In genomic region chr6:37321101-37321500, GRCh38 we compare ENCODE assay signal across 21 cellular contexts. TPM values are rescaled to one million over a fixed set of nuclear protein-coding genes. Genes with fewer than 3 reads are reported as not detected.
DNase-seq lines count a peak whose midpoint lies in the region; ATAC-seq and TF ChIP-seq lines count a peak whose summit lies in the region.
"Had no signal": no experiment of that assay in that cellular context is flagged by ENCODE, and none has a peak within 500 bp of the region (broad histone marks: within the 10 kb centered on the region; RNA-seq: fewer than 3 reads in every experiment).

No MANE protein-coding gene starts in this region.

- TF ChIP-seq CTCF in WERI-Rb-1 (IDR thresholded peaks at IDR 0.05; ENCODE audit: low read depth, low read length): no peak
- no peak for TF ChIP-seq CTCF in esophagus squamous epithelium (IDR thresholded peaks at IDR 0.05)

- no peaks in the 10 kb centered on the region for H3K9me3 ChIP-seq in WERI-Rb-1 (ENCODE audit: severe bottlenecking)
- no peaks in the 10 kb centered on the region for H3K9me3 ChIP-seq in esophagus squamous epithelium
- H3K9me3 ChIP-seq in aorta (ENCODE audit: control insufficient read depth, low read length): no peaks in the 10 kb centered on the region
- H3K9me3 ChIP-seq: prostate gland, upper lobe of left lung had no signal

- H3K36me3 ChIP-seq in WERI-Rb-1 (peaks cover 49% of the 10 kb centered on the region), esophagus squamous epithelium (peaks cover 4 to 68% (median 5%) of the 10 kb centered on the region in 3 donors), aorta (ENCODE audit: control insufficient read depth in 1 of 2, insufficient read depth in 2 of 2, low read length in 1 of 2) (peaks cover 0 to 12% of the 10 kb centered on the region in 2 donors)

- H3K27me3 ChIP-seq in WERI-Rb-1 (ENCODE audit: insufficient read depth, low read depth, severe bottlenecking): no peaks in the 10 kb centered on the region
- H3K27me3 ChIP-seq in esophagus squamous epithelium: no peaks in the 10 kb centered on the region
- no peaks in the 10 kb centered on the region for H3K27me3 ChIP-seq in aorta (ENCODE audit: control insufficient read depth in 1 of 2, insufficient read depth in 2 of 2, low read length in 1 of 2)
- H3K27me3 ChIP-seq: upper lobe of left lung had no signal

- H3K27me3 Mint-ChIP-seq in activated T-cell treated with anti-CD3 and anti-CD28 coated beads, Interleukin-2, amount 50 U/mL, for 24 hours: no peaks in the 10 kb centered on the region
- H3K27me3 Mint-ChIP-seq: activated naive CD8-positive, alpha-beta T cell; B cell had no signal

- peaks cover 24% of the 10 kb centered on the region for H3K36me3 Mint-ChIP-seq in activated T-cell treated with anti-CD3 and anti-CD28 coated beads, Interleukin-2, amount 50 U/mL, for 24 hours (ENCODE audit: low read depth)
- peaks cover 16% of the 10 kb centered on the region for H3K36me3 Mint-ChIP-seq in stimulated activated effector memory CD8-positive, alpha-beta T cell treated with anti-CD3 and anti-CD28 coated beads, Interleukin-12 subunit alpha, Interleukin-12 subunit beta, amount 100 ng/mL, for 72 hours
- H3K36me3 Mint-ChIP-seq: activated naive CD8-positive, alpha-beta T cell had no signal

- ATAC-seq in stimulated activated effector memory CD8-positive, alpha-beta T cell treated with anti-CD3 and anti-CD28 coated beads, Interleukin-12 subunit alpha, Interleukin-12 subunit beta, amount 100 ng/mL, for 72 hours: no peak
- ATAC-seq in HG02885 (IDR thresholded peaks at IDR 0.05; ENCODE audit: poor library complexity, unreplicated experiment) (no peak), aorta (ENCODE audit: low FRiP score) (no peak)
- ATAC-seq: GM23338, K562 had no signal

- peaks cover 22% of the 10 kb centered on the region for H3K4me1 Mint-ChIP-seq in activated T-cell treated with anti-CD3 and anti-CD28 coated beads, Interleukin-2, amount 50 U/mL, for 24 hours (ENCODE audit: low read depth)
- peaks cover 21% of the 10 kb centered on the region for H3K4me1 Mint-ChIP-seq in stimulated activated effector memory CD8-positive, alpha-beta T cell treated with anti-CD3 and anti-CD28 coated beads, Interleukin-12 subunit alpha, Interleukin-12 subunit beta, amount 100 ng/mL, for 72 hours

- DNase-seq in activated T-cell treated with anti-CD3 and anti-CD28 coated beads, Interleukin-2, amount 50 U/mL, for 24 hours: no peak
- no peak for DNase-seq in activated T-cell treated with anti-CD3 and anti-CD28 coated beads for 4 hours
- DNase-seq in WERI-Rb-1: peak; percentile 61
- no peak for DNase-seq in esophagus squamous epithelium (lab: John Stamatoyannopoulos, UW)
- DNase-seq in stimulated activated effector memory CD8-positive, alpha-beta T cell treated with anti-CD3 and anti-CD28 coated beads, Interleukin-12 subunit alpha, Interleukin-12 subunit beta, amount 100 ng/mL, for 72 hours (ENCODE audit: low spot score in 2 of 2): no peak
- DNase-seq in aorta: no peak
- no peak for DNase-seq in NCI-H510A (lab: John Stamatoyannopoulos, UW)
- DNase-seq: activated CD4-positive, alpha-beta T cell treated with anti-CD3 and anti-CD28 coated beads for 48 hours; COR-L47; endodermal cell; HFFc6; kidney; mammary epithelial cell; NCI-H1105 treated with DMSO at 0.1 percent for 48 hours; upper lobe of left lung had no signal

- H3K9me3 Mint-ChIP-seq in activated T-cell treated with anti-CD3 and anti-CD28 coated beads, Interleukin-2, amount 50 U/mL, for 24 hours: no peaks in the 10 kb centered on the region
- no peaks in the 10 kb centered on the region for H3K9me3 Mint-ChIP-seq in stimulated activated effector memory CD8-positive, alpha-beta T cell treated with anti-CD3 and anti-CD28 coated beads, Interleukin-12 subunit alpha, Interleukin-12 subunit beta, amount 100 ng/mL, for 72 hours
- H3K9me3 Mint-ChIP-seq: endodermal cell, GM23338, HFFc6 had no signal

- no peak for TF ChIP-seq POLR2A in esophagus squamous epithelium (IDR thresholded peaks at IDR 0.05)

- intact Hi-C loops in esophagus squamous epithelium (cut with DNase I): no loop called here
- intact Hi-C loops in aorta (cut with DNase I): loop anchor here (10.0 kb wide), 1 partner anchor 374 kb away; the partner anchor contains the start of gene MDGA1 (in 2 of the 2)

- H3K4me3 Mint-ChIP-seq in activated T-cell treated with anti-CD3 and anti-CD28 coated beads, Interleukin-2, amount 50 U/mL, for 24 hours: no peak overlapping the region
- no peak overlapping the region for H3K4me3 Mint-ChIP-seq in stimulated activated effector memory CD8-positive, alpha-beta T cell treated with anti-CD3 and anti-CD28 coated beads, Interleukin-12 subunit alpha, Interleukin-12 subunit beta, amount 100 ng/mL, for 72 hours
- H3K4me3 Mint-ChIP-seq: activated naive CD8-positive, alpha-beta T cell; B cell; endodermal cell; GM23338; HFFc6 had no signal

- peak overlapping the region; percentile 10 for H3K27ac Mint-ChIP-seq in activated T-cell treated with anti-CD3 and anti-CD28 coated beads, Interleukin-2, amount 50 U/mL, for 24 hours
- H3K27ac Mint-ChIP-seq in stimulated activated effector memory CD8-positive, alpha-beta T cell treated with anti-CD3 and anti-CD28 coated beads, Interleukin-12 subunit alpha, Interleukin-12 subunit beta, amount 100 ng/mL, for 72 hours: peak overlapping the region; percentile 72
- H3K27ac Mint-ChIP-seq: B cell, GM23338 had no signal

- H3K27ac ChIP-seq in WERI-Rb-1: peak overlapping the region; percentile 80
- peak overlapping the region in 3 of 4 donors; percentile 52 to 77 (median 75) for H3K27ac ChIP-seq in esophagus squamous epithelium
- H3K27ac ChIP-seq in aorta (ENCODE audit: low read depth in 1 of 2, low read length in 2 of 2): no peak overlapping the region
- H3K27ac ChIP-seq: prostate gland, upper lobe of left lung had no signal

- H3K4me1 ChIP-seq in esophagus squamous epithelium (peaks cover 0 to 70% (median 9%) of the 10 kb centered on the region in 3 donors), aorta (ENCODE audit: control insufficient read depth in 1 of 2, insufficient read depth in 2 of 2, low read length in 2 of 2) (peaks cover 0 to 2% of the 10 kb centered on the region in 2 donors)

- H3K4me3 ChIP-seq in WERI-Rb-1 (ENCODE audit: low read depth, low read length) (no peak overlapping the region), esophagus squamous epithelium (no peak overlapping the region), aorta (ENCODE audit: low read length in 2 of 2) (no peak overlapping the region)
- H3K4me3 ChIP-seq: GM23338, K562, prostate gland, upper lobe of left lung had no signal

RNA-seq across cellular contexts. Expression of gene RNF8, which starts 32.7 kb away (rescaled TPM):
- 10 to 100 TPM; 17.2 to 24.0 (median 19.7) TPM for total RNA-seq in esophagus squamous epithelium
- total RNA-seq in aorta: 10 to 100 TPM; 13.9 to 16.4 TPM
- polyA plus RNA-seq in aorta: 10 to 100 TPM; 14.4 to 15.4 TPM

Comparison
In these comparisons a context has a peak if more than half of its experiments do, and no peak if none do; other contexts are left out.
1. H3K27ac ChIP-seq: peak in WERI-Rb-1 (single experiment) and esophagus squamous epithelium (3 of 4); none in aorta (0 of 2).